ENCODE assay signal across 8 cellular contexts in the genomic region with DNA sequence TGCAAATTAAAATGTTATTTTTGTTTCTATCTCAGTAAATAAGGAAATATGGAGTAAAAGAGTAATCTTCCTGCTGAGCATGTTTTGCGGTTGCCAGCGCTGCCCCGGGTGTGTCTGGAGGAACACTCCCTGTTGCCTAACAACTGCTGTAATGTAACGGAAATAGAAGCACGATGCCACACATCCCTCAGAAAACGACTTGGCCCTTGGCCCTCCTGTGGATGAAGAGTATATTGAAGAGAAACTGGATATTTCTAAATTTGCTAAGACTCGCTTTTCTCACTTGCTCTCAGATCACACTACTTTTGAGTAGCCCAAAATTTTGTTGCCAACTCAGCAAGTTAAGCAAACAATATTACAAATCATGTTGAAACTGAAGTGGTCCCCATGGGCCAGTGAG. TPM values are rescaled to one million over a fixed set of nuclear protein-coding genes. Genes with fewer than 3 reads are reported as not detected.
DNase-seq lines count a peak whose midpoint lies in the region; ATAC-seq and TF ChIP-seq lines count a peak whose summit lies in the region.

No MANE protein-coding gene starts in this region.

- H2AFZ ChIP-seq in HCT116 (ENCODE audit: low read depth, low read length, poor library complexity, severe bottlenecking): no peak overlapping the region

- POLR2A ChIA-PET in HCT116 (lab: Charles Lee): interaction anchor here (0.6 kb wide), 1 partner anchor 17 kb away, joined by 3 read pairs; no protein-coding TSS in a partner anchor

- H3K9me3 Mint-ChIP-seq in natural killer cell treated with Interleukin-12 subunit alpha and Interleukin-12 subunit beta and Interleukin-15 and Interleukin-18, amount 100 ng/mL, for 72 hours: peaks cover 4% of the 10 kb centered on the region

- peak overlapping the region; percentile 51 for H3K4me3 Mint-ChIP-seq in natural killer cell treated with Interleukin-12 subunit alpha and Interleukin-12 subunit beta and Interleukin-15 and Interleukin-18, amount 100 ng/mL, for 72 hours

- no peak for TF ChIP-seq POLR2A in HCT116 (IDR thresholded peaks at IDR 0.05; ENCODE audit: borderline replicate concordance, extremely low read depth, insufficient read depth, insufficient read length)
- no peak for TF ChIP-seq POLR2A in esophagus muscularis mucosa (IDR thresholded peaks at IDR 0.05; ENCODE audit: low read depth)
- TF ChIP-seq POLR2A in upper lobe of left lung (IDR thresholded peaks at IDR 0.05): no peak

- no peaks in the 10 kb centered on the region for H3K79me2 ChIP-seq in HCT116 (ENCODE audit: insufficient read depth, low read length)

- H3K9me3 ChIP-seq in HCT116 (ENCODE audit: control insufficient read depth in 1 of 2, insufficient read depth in 1 of 2, low read depth in 1 of 2, low read length in 2 of 2) (no peaks in the 10 kb centered on the region), esophagus muscularis mucosa (no peaks in the 10 kb centered on the region), upper lobe of left lung (no peaks in the 10 kb centered on the region)

- RAD21 ChIA-PET in HCT116 (lab: Charles Lee; ENCODE audit: low non-redundant PET in 1 of 2, low total read pairs in 2 of 2, uncharacterized antibody in 2 of 2, unreplicated experiment in 2 of 2): no interaction called here

- TF ChIP-seq EP300 in esophagus muscularis mucosa (IDR thresholded peaks at IDR 0.05) (no peak), upper lobe of left lung (IDR thresholded peaks at IDR 0.05) (peak in 2 of 4 donors; percentile 75 to 77)

- no TSS peak for BruUV-seq in HCT116 (replicated peaks; lab: Mats Ljungman, UMichigan)

- peaks cover 79 to 82% of the 10 kb centered on the region in 2 donors for H3K4me1 Mint-ChIP-seq in natural killer cell treated with Interleukin-12 subunit alpha and Interleukin-12 subunit beta and Interleukin-15 and Interleukin-18, amount 100 ng/mL, for 72 hours (ENCODE audit: low read depth in 2 of 2)

- H3K36me3 Mint-ChIP-seq in natural killer cell treated with Interleukin-12 subunit alpha and Interleukin-12 subunit beta and Interleukin-15 and Interleukin-18, amount 100 ng/mL, for 72 hours: peaks cover 13% of the 10 kb centered on the region

- H3K9ac ChIP-seq in HCT116 (ENCODE audit: low read length): no peak overlapping the region

- TF ChIP-seq CTCF in GM06990 (IDR thresholded peaks at IDR 0.05; ENCODE audit: insufficient read depth, low read length, poor library complexity, severe bottlenecking): no peak
- TF ChIP-seq CTCF in HCT116 (IDR thresholded peaks at IDR 0.05 in 2 of 3, conservative IDR thresholded peaks at IDR 0.05 in 1 of 3; ENCODE audit: borderline replicate concordance in 1 of 3, insufficient read depth in 1 of 3, low read depth in 2 of 3, low read length in 2 of 3): peak in 1 of 3 experiments; percentile 36; a peak in 2 of 6 replicates
- TF ChIP-seq CTCF in esophagus muscularis mucosa (IDR thresholded peaks at IDR 0.05): peak; percentile 26 to 52 (median 49)
- peak; percentile 31 to 77 (median 58) for TF ChIP-seq CTCF in upper lobe of left lung (IDR thresholded peaks at IDR 0.05)

- peak; percentile 73 for ATAC-seq in HCT116
- peak; percentile 89 to 90 for ATAC-seq in natural killer cell treated with Interleukin-12 subunit alpha and Interleukin-12 subunit beta and Interleukin-15 and Interleukin-18, amount 100 ng/mL, for 72 hours
- ATAC-seq in upper lobe of left lung (ENCODE audit: low FRiP score in 2 of 2): peak; percentile 90 to 97

- no peaks in the 10 kb centered on the region for H3K9me2 ChIP-seq in HCT116 (ENCODE audit: insufficient read depth)

- no peak overlapping the region for H3K4me2 ChIP-seq in HCT116 (ENCODE audit: low read length)

- H4K20me1 ChIP-seq in HCT116 (ENCODE audit: insufficient read depth): no peaks in the 10 kb centered on the region

- H3K27ac Mint-ChIP-seq in natural killer cell treated with Interleukin-12 subunit alpha and Interleukin-12 subunit beta and Interleukin-15 and Interleukin-18, amount 100 ng/mL, for 72 hours: peak overlapping the region; percentile 94 to 97

- peak; percentile 5; the same call in 1 of the 2 replicates for TF ChIP-seq RAD21 in HCT116 (IDR thresholded peaks at IDR 0.05; ENCODE audit: low read depth)

- H3K27me3 ChIP-seq in GM06990 (replicated peaks; ENCODE audit: control insufficient read depth, insufficient read depth, low read length): peaks cover 3% of the 10 kb centered on the region; the same call in 1 of the 2 replicates
- H3K27me3 ChIP-seq in HCT116 (ENCODE audit: insufficient read depth, low read length): peaks cover 62% of the 10 kb centered on the region
- no peaks in the 10 kb centered on the region for H3K27me3 ChIP-seq in esophagus muscularis mucosa
- no peaks in the 10 kb centered on the region for H3K27me3 ChIP-seq in upper lobe of left lung

- H3K4me3 ChIP-seq in GM06990 (replicated peaks; ENCODE audit: low read depth, low read length) (no peak overlapping the region), HCT116 (replicated peaks in 1 of 2; ENCODE audit: low read depth in 1 of 2, low read length in 2 of 2) (no peak overlapping the region), esophagus muscularis mucosa (no peak overlapping the region), upper lobe of left lung (no peak overlapping the region)

- no peaks in the 10 kb centered on the region for H3K27me3 Mint-ChIP-seq in natural killer cell treated with Interleukin-12 subunit alpha and Interleukin-12 subunit beta and Interleukin-15 and Interleukin-18, amount 100 ng/mL, for 72 hours

- DNase-seq in GM06990 (ENCODE audit: extremely low read depth, insufficient read length) (peak; percentile 54), HCT116 (ENCODE audit: low read depth, low spot score) (peak; percentile 18), NCI-H69 (lab: John Stamatoyannopoulos, UW) (peak; percentile 38), esophagus muscularis mucosa (ENCODE audit: extremely low spot score) (no peak), upper lobe of left lung (peak in 1 of 2 donors; percentile 89), NCI-H524 treated with DMSO at 0.1 percent for 48 hours (lab: John Stamatoyannopoulos, UW) (no peak)
- DNase-seq in activated CD8-positive, alpha-beta memory T cell treated with anti-CD3 and anti-CD28 coated beads, Interleukin-2, amount 50 U/mL, for 4 hours: peak; percentile 31
- peak; percentile 83 for DNase-seq in natural killer cell treated with Interleukin-12 subunit alpha and Interleukin-12 subunit beta and Interleukin-15 and Interleukin-18, amount 100 ng/mL, for 72 hours (ENCODE audit: low spot score)

- CTCF ChIA-PET in HCT116 (lab: Charles Lee): interaction anchor here (1.2 kb wide), 1 partner anchor 27 kb away, joined by 4 read pairs; no protein-coding TSS in a partner anchor

- H3K27ac ChIP-seq in HCT116 (ENCODE audit: low read depth, low read length) (no peak overlapping the region), esophagus muscularis mucosa (replicated peaks in 1 of 4) (peak overlapping the region in 3 of 4 donors; percentile 17 to 44 (median 21)), upper lobe of left lung (peak overlapping the region in 2 of 4 donors; percentile 50 to 54)

- intact Hi-C loops in HCT116 (cut with micrococcal nuclease) (no loop called here), esophagus muscularis mucosa (cut with DNase I) (no loop called here)

- H3K36me3 ChIP-seq in GM06990 (ENCODE audit: control insufficient read depth, insufficient read depth, low read length) (no peaks in the 10 kb centered on the region), HCT116 (ENCODE audit: control insufficient read depth in 1 of 2, insufficient read depth in 2 of 2, low read length in 2 of 2) (no peaks in the 10 kb centered on the region), esophagus muscularis mucosa (no peaks in the 10 kb centered on the region), upper lobe of left lung (no peaks in the 10 kb centered on the region)

- 12% methylated on average over 7 of the region's 7 CpGs for WGBS in esophagus muscularis mucosa
- WGBS in upper lobe of left lung, 2 donors: 5 to 9% methylated on average over 7 of the region's 7 CpGs

- no peaks in the 10 kb centered on the region; a peak in 1 of 4 replicates for H3K4me1 ChIP-seq in HCT116 (ENCODE audit: control insufficient read depth in 1 of 2, insufficient read depth in 2 of 2, low read length in 2 of 2)
- peaks cover 5 to 18% (median 12%) of the 10 kb centered on the region in 4 donors for H3K4me1 ChIP-seq in esophagus muscularis mucosa
- H3K4me1 ChIP-seq in upper lobe of left lung: peaks cover 0 to 27% (median 8%) of the 10 kb centered on the region in 4 donors

TF ChIP-seq in HCT116, 20 proteins besides CTCF, POLR2A, EP300 and RAD21 (continues in another document):
- TF ChIP-seq TCF7L2 (IDR thresholded peaks at IDR 0.05; ENCODE audit: borderline replicate concordance, extremely low read depth, insufficient read depth, insufficient read length) (no peak), SIN3A (IDR thresholded peaks at IDR 0.05; ENCODE audit: low read depth) (no peak), EZH2 (IDR thresholded peaks at IDR 0.05) (no peak), FOSL1 (IDR thresholded peaks at IDR 0.05; ENCODE audit: low read depth) (no peak), YY1 (IDR thresholded peaks at IDR 0.05; ENCODE audit: extremely low read depth, insufficient replicate concordance, low read depth, low read length) (no peak), SP1 (IDR thresholded peaks at IDR 0.05; ENCODE audit: low read depth) (no peak), JUND (IDR thresholded peaks at IDR 0.05) (no peak), ZBTB33 (IDR thresholded peaks at IDR 0.05; ENCODE audit: extremely low read depth, insufficient replicate concordance, low read length) (no peak), ZNF274 (IDR thresholded peaks at IDR 0.05; ENCODE audit: low read depth, low read length) (no peak)

RNA-seq across cellular contexts. Expression of gene CX3CR1, which starts 18.9 kb away (rescaled TPM):
- total RNA-seq in HCT116 (2021; ENCODE audit: unreplicated experiment): 0.10 TPM
- polyA plus RNA-seq in HCT116 (2012): 0.05 TPM in 1 of 2 replicates, not detected in the other
- under 1 TPM; 0.23 to 0.78 (median 0.46) TPM for total RNA-seq in esophagus muscularis mucosa
- 10 to 100 TPM in 1 of 2 donors, 1 to 10 TPM in 1; 5.8 to 18.4 TPM for total RNA-seq in natural killer cell treated with Interleukin-12 subunit alpha and Interleukin-12 subunit beta and Interleukin-15 and Interleukin-18, amount 100 ng/mL, for 72 hours
- total RNA-seq in upper lobe of left lung: 10 to 100 TPM in 1 of 6 donors, 1 to 10 TPM in 4, under 1 TPM in 1; 0.59 to 15.3 (median 2.5) TPM

Comparison
In these comparisons a context has a peak if more than half of its experiments do, and no peak if none do; other contexts are left out.
1. DNase-seq: peak in GM06990 (single experiment), HCT116 (single experiment), NCI-H69 (single experiment), activated CD8-positive, alpha-beta memory T cell treated with anti-CD3 and anti-CD28 coated beads, Interleukin-2, amount 50 U/mL, for 4 hours (single experiment) and natural killer cell treated with Interleukin-12 subunit alpha and Interleukin-12 subunit beta and Interleukin-15 and Interleukin-18, amount 100 ng/mL, for 72 hours (single experiment); none in esophagus muscularis mucosa (single experiment) and NCI-H524 treated with DMSO at 0.1 percent for 48 hours (single experiment).
2. Peak in every context shown above with its lines, with median percentiles within 50 percentile points of each other: ATAC-seq.